9 cellular contexts compared by ENCODE assay signal in the genomic region with DNA sequence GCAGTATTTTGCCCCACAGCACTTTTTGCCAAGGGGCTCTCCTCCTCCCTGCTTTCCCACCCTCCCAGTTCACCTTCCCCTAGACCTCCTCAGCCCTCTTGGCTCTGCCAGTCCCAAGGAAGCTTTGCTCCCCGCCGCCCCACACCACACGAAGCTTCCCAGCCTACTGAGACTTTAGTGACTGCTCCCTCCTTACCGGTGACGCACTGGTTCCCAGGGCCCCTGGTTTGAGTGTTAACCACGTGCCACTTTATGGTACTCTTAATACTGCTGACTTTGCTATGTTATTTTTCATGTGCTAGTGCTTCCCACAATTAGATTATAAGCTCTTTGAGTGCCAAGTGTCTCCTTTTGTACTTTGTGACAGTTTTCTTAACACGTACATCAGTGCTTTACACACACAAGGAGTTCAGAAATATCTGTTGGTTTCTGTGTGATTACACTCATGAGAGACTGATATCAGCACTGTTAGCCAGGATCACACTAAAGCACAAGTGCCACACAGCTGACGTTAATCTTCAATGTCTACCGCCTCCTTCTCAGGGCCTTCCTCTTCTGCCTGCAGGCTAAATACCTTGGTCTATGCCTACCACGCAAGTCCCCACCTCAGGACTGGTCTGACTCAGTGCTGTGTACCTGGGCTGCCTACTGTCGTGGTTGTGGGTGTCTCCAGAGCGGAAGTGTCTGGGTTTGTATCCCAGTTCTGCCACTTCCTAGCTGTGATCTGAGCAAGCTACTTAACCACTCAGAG.
DNase-seq lines count a peak whose midpoint lies in the region; ATAC-seq and TF ChIP-seq lines count a peak whose summit lies in the region.
"Had no signal": no experiment of that assay in that cellular context is flagged by ENCODE, and none has a peak within 500 bp of the region (broad histone marks: within the 10 kb centered on the region; RNA-seq: fewer than 3 reads in every experiment).

No MANE protein-coding gene starts in this region.

- H3K27me3 ChIP-seq in breast epithelium = no peaks in the 10 kb centered on the region

- no peaks in the 10 kb centered on the region for H3K9me3 ChIP-seq in breast epithelium

- intact Hi-C loops in breast epithelium (cut with DNase I; ENCODE audit: low total_unique reads) (loop anchor here (10.0 kb wide), 1 partner anchor 193 kb away; no protein-coding TSS in a partner anchor), sciatic nerve (cut with DNase I) (no loop called here)

- CTCF ChIA-PET in RWPE1 (lab: Yijun Ruan, JAX) = interaction anchor here (0.7 to 2.0 kb wide), 5 partner anchors 26 to 189 kb away, joined by 3 to 14 read pairs (median 4); no protein-coding TSS in a partner anchor

- TF ChIP-seq POLR2A in breast epithelium (IDR thresholded peaks at IDR 0.05) = no peak

- ATAC-seq in GM19395 (IDR thresholded peaks at IDR 0.05; ENCODE audit: unreplicated experiment) = peak; percentile 52
- ATAC-seq in sciatic nerve = peak; percentile 53
- ATAC-seq in GM19035 (IDR thresholded peaks at IDR 0.05; ENCODE audit: unreplicated experiment) = no peak

- H3K27ac ChIP-seq in RWPE1 (peak overlapping the region; percentile 66), breast epithelium (peak overlapping the region; percentile 42 to 66)

- no peaks in the 10 kb centered on the region for H3K4me1 ChIP-seq in breast epithelium

- H3K36me3 ChIP-seq in breast epithelium = no peaks in the 10 kb centered on the region

- POLR2A ChIA-PET in RWPE1 (lab: Yijun Ruan, JAX; ENCODE audit: low non-redundant PET) = no interaction called here

- DNase-seq in RWPE1 (ENCODE audit: low spot score) = no peak
- no peak for DNase-seq in breast epithelium (ENCODE audit: low spot score in 2 of 2)
- DNase-seq in sciatic nerve (ENCODE audit: low spot score) = no peak
- no peak for DNase-seq in NAMALWA (ENCODE audit: low spot score)
- DNase-seq in HT-29 (ENCODE audit: low spot score) = no peak
- DNase-seq in NOMO-1 (lab: John Stamatoyannopoulos, UW; ENCODE audit: unreplicated experiment in 2 of 2) = no peak
- DNase-seq: NCI-H774 had no signal

- no peak for TF ChIP-seq CTCF in RWPE1 (conservative IDR thresholded peaks at IDR 0.05; ENCODE audit: low read depth)
- no peak for TF ChIP-seq CTCF in breast epithelium (IDR thresholded peaks at IDR 0.05)

- no peak overlapping the region for H3K4me3 ChIP-seq in breast epithelium
